In genomic region chr14:68297871-68298468, GRCh38 we compare ENCODE assay signal across 9 cellular contexts.
A peak's percentile ranks its signal among the peaks of the same experiment; 100 is the strongest.
DNase-seq lines count a peak whose midpoint lies in the region; ATAC-seq, FAIRE-seq and TF ChIP-seq lines count a peak whose summit lies in the region.
"Had no signal": no experiment of that assay in that cellular context is flagged by ENCODE, and none has a peak within 500 bp of the region (broad histone marks: within the 10 kb centered on the region; RNA-seq: fewer than 3 reads in every experiment).

No MANE protein-coding gene starts in this region.

- no peak for TF ChIP-seq EP300 in K562 (IDR thresholded peaks at IDR 0.05; ENCODE audit: low read length)

- no peak overlapping the region for H3K9ac ChIP-seq in K562 (ENCODE audit: insufficient read depth in 1 of 2, low read depth in 2 of 2, low read length in 2 of 2)

- BruUV-seq in K562 (replicated peaks; lab: Mats Ljungman, UMichigan), result no TSS peak

- TF ChIP-seq POLR2A in K562 (conservative IDR thresholded peaks at IDR 0.05) (no peak), right lobe of liver (IDR thresholded peaks at IDR 0.05) (no peak)

- H3K79me2 ChIP-seq in K562 (ENCODE audit: control insufficient read depth, insufficient read depth, low read length), result no peaks in the 10 kb centered on the region

- no peaks in the 10 kb centered on the region for H3K36me3 ChIP-seq in K562 (ENCODE audit: control insufficient read depth, insufficient read depth, low read length)
- no peaks in the 10 kb centered on the region for H3K36me3 ChIP-seq in right lobe of liver
- H3K36me3 ChIP-seq in BE2C, result no peaks in the 10 kb centered on the region

- no peak overlapping the region for H3K4me2 ChIP-seq in K562 (ENCODE audit: insufficient read depth, low read length)

- in situ Hi-C loops in K562 (cut with MboI), result no loop called here

- peak in 1 of 2 experiments; percentile 48; a peak in 2 of 4 replicates for TF ChIP-seq RAD21 in K562 (CRISPR knock-in tag; conservative IDR thresholded peaks at IDR 0.05 in 1 of 2, IDR thresholded peaks at IDR 0.05 in 1 of 2)

- TF ChIP-seq CTCF in AG10803 (conservative IDR thresholded peaks at IDR 0.05; ENCODE audit: low read length), result peak; percentile 59
- TF ChIP-seq CTCF in K562 (IDR thresholded peaks at IDR 0.05 in 2 of 3, conservative IDR thresholded peaks at IDR 0.05 in 1 of 3; ENCODE audit: insufficient read depth in 2 of 3, low read depth in 1 of 3, low read length in 3 of 3), result peak in 2 of 3 experiments; percentile 6 to 20; a peak in 2 of 6 replicates
- peak; percentile 22 to 39 (median 34) for TF ChIP-seq CTCF in right lobe of liver (IDR thresholded peaks at IDR 0.05)
- TF ChIP-seq CTCF in BE2C (IDR thresholded peaks at IDR 0.05; ENCODE audit: low read depth, low read length), result no peak

- intact Hi-C loops in K562 (cut with micrococcal nuclease), result loop anchor here (10.0 kb wide), 1 partner anchor 107 kb away; no protein-coding TSS in a partner anchor
- intact Hi-C loops in right lobe of liver (cut with DNase I), result no loop called here

- CTCF ChIA-PET in K562 (lab: Yijun Ruan, JAX; ENCODE audit: low intra/inter-chr PET ratio), result no interaction called here

- H3K27me3 ChIP-seq in K562 (ENCODE audit: control insufficient read depth in 2 of 2, insufficient read depth in 2 of 2, low read length in 2 of 2) (no peaks in the 10 kb centered on the region), right lobe of liver (no peaks in the 10 kb centered on the region), BE2C (no peaks in the 10 kb centered on the region)

- no peaks in the 10 kb centered on the region for H4K20me1 ChIP-seq in K562 (replicated peaks; ENCODE audit: control insufficient read depth, insufficient read depth, low read length)

- no peak for FAIRE-seq in K562 (lab: Jason Lieb, UNC)

- H3K27ac ChIP-seq in K562 (ENCODE audit: extremely low read depth, low read depth, low read length) (no peak overlapping the region), right lobe of liver (no peak overlapping the region)

- ATAC-seq in K562 (no peak), right lobe of liver (peak; percentile 41 to 64 (median 53)), HG02571 (IDR thresholded peaks at IDR 0.05; ENCODE audit: unreplicated experiment) (no peak)

- 76% methylated on average over 4 of the region's 4 CpGs for WGBS in K562 (ENCODE audit: insufficient coverage, low coverage, missing lambda C conversion rate)
- 83% methylated on average over 4 of the region's 4 CpGs for WGBS in right lobe of liver (ENCODE audit: insufficient coverage, low coverage, low lambda C conversion rate, missing lambda C conversion rate)

- H3K4me1 ChIP-seq in K562 (replicated peaks in 1 of 2; ENCODE audit: control insufficient read depth in 2 of 2, insufficient read depth in 2 of 2, low read length in 2 of 2) (peaks cover 0 to 31% of the 10 kb centered on the region in 2 experiments; a peak in 2 of 5 replicates), right lobe of liver (no peaks in the 10 kb centered on the region), BE2C (peaks cover 2% of the 10 kb centered on the region; the same call in 1 of the 2 replicates)

- no peaks in the 10 kb centered on the region for H3K9me3 ChIP-seq in K562 (replicated peaks; ENCODE audit: control insufficient read depth, insufficient read depth, low read depth, low read length)
- H3K9me3 ChIP-seq in right lobe of liver, result no peaks in the 10 kb centered on the region
- no peaks in the 10 kb centered on the region for H3K9me3 ChIP-seq in BE2C

- POLR2A ChIA-PET in K562 (lab: Yijun Ruan, JAX), result interaction anchor here (0.9 kb wide), 1 partner anchor 30 kb away, joined by 4 read pairs; no protein-coding TSS in a partner anchor

- no peaks in the 10 kb centered on the region for H3K9me1 ChIP-seq in K562 (ENCODE audit: control insufficient read depth, insufficient read depth, low read length)

- DNase-seq in AG10803 (ENCODE audit: low read depth), result peak; percentile 69
- DNase-seq in HT1080 (ENCODE audit: low read depth), result peak; percentile 44
- DNase-seq in K562 (ENCODE audit: extremely low read depth in 1 of 4, low spot score in 3 of 4), result no peak
- DNase-seq in right lobe of liver, result no peak
- DNase-seq in BE2C, result no peak
- DNase-seq in HPDE6-E6E7 (ENCODE audit: extremely low spot score), result no peak
- no peak for DNase-seq in medulla oblongata (ENCODE audit: extremely low spot score)
- DNase-seq: activated effector memory CD4-positive, alpha-beta T cell treated with Interleukin-2 at 50 U/mL for 16 hours had no signal

- H3K4me3 ChIP-seq in AG10803 (ENCODE audit: low read length) (no peak overlapping the region), K562 (no peak overlapping the region), right lobe of liver (no peak overlapping the region), BE2C (ENCODE audit: low read depth, low read length) (no peak overlapping the region)

- no peak overlapping the region for H2AFZ ChIP-seq in K562 (ENCODE audit: low read depth, low read length)

TF ChIP-seq in K562, 482 proteins besides CTCF, POLR2A, EP300 and RAD21:
- TF ChIP-seq ZBTB9 (CRISPR knock-in tag; IDR thresholded peaks at IDR 0.05) (no peak), SNRNP70 (optimal IDR thresholded peaks at IDR 0.05; ENCODE audit: low read depth, low read length) (no peak), ZNF444 (CRISPR knock-in tag; IDR thresholded peaks at IDR 0.05) (no peak), RFX1 (IDR thresholded peaks at IDR 0.05) (no peak)

Comparison
In these comparisons a context has a peak if more than half of its experiments do, and no peak if none do; other contexts are left out.
1. DNase-seq: peak in AG10803 (single experiment) and HT1080 (single experiment); none in K562 (0 of 4), right lobe of liver (0 of 3), BE2C (single experiment), HPDE6-E6E7 (single experiment) and medulla oblongata (single experiment).
2. ATAC-seq: peak in right lobe of liver (4 of 4); none in K562 (single experiment) and HG02571 (single experiment).